ENCODE assay signal across 8 cellular contexts in the genomic region with DNA sequence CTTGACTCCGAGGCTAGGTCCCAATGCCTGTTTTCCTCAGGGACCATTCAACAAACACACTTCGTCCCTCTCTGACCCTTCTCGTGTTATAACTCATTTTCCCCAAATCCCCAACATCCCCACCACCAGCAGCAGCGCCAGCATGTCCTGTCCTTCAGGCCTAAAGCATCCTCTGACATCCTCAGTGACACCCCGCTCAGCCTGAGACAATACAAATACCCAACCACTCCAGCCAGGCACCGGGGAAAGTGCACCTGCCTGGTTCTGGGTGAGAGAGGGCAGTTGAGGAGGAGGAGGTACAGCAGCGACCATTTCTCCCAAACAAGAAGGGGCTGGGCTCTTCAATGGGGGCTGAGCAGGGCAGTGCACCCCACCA. TPM values are rescaled to one million over a fixed set of nuclear protein-coding genes. Genes with fewer than 3 reads are reported as not detected.
DNase-seq lines count a peak whose midpoint lies in the region; ATAC-seq, FAIRE-seq and TF ChIP-seq lines count a peak whose summit lies in the region.

No MANE protein-coding gene starts in this region.

- peak overlapping the region; percentile 48 to 53 for H3K4me3 ChIP-seq in kidney (ENCODE audit: low read length in 2 of 2)

- peak overlapping the region; percentile 76 to 80 for H3K9ac ChIP-seq in kidney (ENCODE audit: low read length in 2 of 2)

- no peaks in the 10 kb centered on the region for H3K9me3 ChIP-seq in kidney (ENCODE audit: control insufficient read depth in 1 of 2, low read length in 2 of 2)

- no peak for DNase-seq in activated CD4-positive, alpha-beta T cell treated with anti-CD3 and anti-CD28 coated beads, Interleukin-2, amount 10 ng/mL, durations not matched to agents 24 days and 14 days
- DNase-seq in activated CD4-positive, alpha-beta T cell treated with anti-CD3 and anti-CD28 coated beads, Interleukin-2, amount 50 U/mL, for 4 hours: no peak
- no peak for DNase-seq in kidney
- no peak for DNase-seq in effector CD8-positive, alpha-beta T cell (lab: John Stamatoyannopoulos, UW)
- no peak for DNase-seq in NCI-H2227 (lab: John Stamatoyannopoulos, UW; ENCODE audit: unreplicated experiment)

- peaks cover 42% of the 10 kb centered on the region for H3K4me1 Mint-ChIP-seq in activated CD4-positive, alpha-beta T cell treated with anti-CD3 and anti-CD28 coated beads, Interleukin-2, amount 10 ng/mL, durations not matched to agents 24 days and 14 days
- H3K4me1 Mint-ChIP-seq in activated naive CD8-positive, alpha-beta T cell (ENCODE audit: low read depth): peaks cover 47% of the 10 kb centered on the region

- H3K27ac Mint-ChIP-seq in activated CD4-positive, alpha-beta T cell treated with anti-CD3 and anti-CD28 coated beads, Interleukin-2, amount 10 ng/mL, durations not matched to agents 24 days and 14 days: peak overlapping the region; percentile 90
- H3K27ac Mint-ChIP-seq in activated naive CD8-positive, alpha-beta T cell: peak overlapping the region; percentile 83

- peaks cover 48 to 51% of the 10 kb centered on the region in 2 donors for H3K4me1 ChIP-seq in kidney (ENCODE audit: control insufficient read depth in 1 of 2, insufficient read depth in 1 of 2, low read depth in 1 of 2, low read length in 2 of 2)

- intact Hi-C loops in activated CD4-positive, alpha-beta T cell treated with anti-CD3 and anti-CD28 coated beads, Interleukin-2, amount 10 ng/mL, durations not matched to agents 24 days and 14 days (cut with micrococcal nuclease): loop anchor here (10.0 kb wide), 1 partner anchor 681 kb away; a partner anchor contains a TSS
- intact Hi-C loops in kidney (cut with DNase I): no loop called here

- H3K36me3 Mint-ChIP-seq in activated CD4-positive, alpha-beta T cell treated with anti-CD3 and anti-CD28 coated beads, Interleukin-2, amount 10 ng/mL, durations not matched to agents 24 days and 14 days (ENCODE audit: low read depth): peaks cover 16% of the 10 kb centered on the region
- H3K36me3 Mint-ChIP-seq in activated naive CD8-positive, alpha-beta T cell: no peaks in the 10 kb centered on the region

- no peaks in the 10 kb centered on the region for H3K9me3 Mint-ChIP-seq in activated CD4-positive, alpha-beta T cell treated with anti-CD3 and anti-CD28 coated beads, Interleukin-2, amount 10 ng/mL, durations not matched to agents 24 days and 14 days
- no peaks in the 10 kb centered on the region for H3K9me3 Mint-ChIP-seq in activated naive CD8-positive, alpha-beta T cell (ENCODE audit: low read depth)

- FAIRE-seq in kidney (lab: Jason Lieb, UNC): no peak

- no peaks in the 10 kb centered on the region for H3K36me3 ChIP-seq in kidney (ENCODE audit: control insufficient read depth in 1 of 2, insufficient read depth in 2 of 2, low read length in 2 of 2)

- H3K27ac ChIP-seq in kidney (ENCODE audit: low read depth in 2 of 2, low read length in 2 of 2) (peak overlapping the region; percentile 97 to 100), temporal lobe (ENCODE audit: low read depth, low read length) (peak overlapping the region; percentile 97)

- H3K4me3 Mint-ChIP-seq in activated CD4-positive, alpha-beta T cell treated with anti-CD3 and anti-CD28 coated beads, Interleukin-2, amount 10 ng/mL, durations not matched to agents 24 days and 14 days: peak overlapping the region; percentile 99
- H3K4me3 Mint-ChIP-seq in activated naive CD8-positive, alpha-beta T cell: peak overlapping the region; percentile 72

- no peak for ATAC-seq in GM21390 (IDR thresholded peaks at IDR 0.05; ENCODE audit: unreplicated experiment)

- H3K27me3 Mint-ChIP-seq in activated CD4-positive, alpha-beta T cell treated with anti-CD3 and anti-CD28 coated beads, Interleukin-2, amount 10 ng/mL, durations not matched to agents 24 days and 14 days: no peaks in the 10 kb centered on the region
- H3K27me3 Mint-ChIP-seq in activated naive CD8-positive, alpha-beta T cell: no peaks in the 10 kb centered on the region

- no peak for TF ChIP-seq CTCF in kidney (IDR thresholded peaks at IDR 0.05; ENCODE audit: borderline replicate concordance, extremely low read depth, insufficient read depth)

RNA-seq across cellular contexts. Expression of a gene that starts 4.7 kb away (rescaled TPM):
- total RNA-seq in activated CD4-positive, alpha-beta T cell treated with anti-CD3 and anti-CD28 coated beads, Interleukin-2, amount 10 ng/mL, durations not matched to agents 24 days and 14 days: 29.1 and 32.8 TPM in 2 replicates
- 39.8 TPM for total RNA-seq in kidney
- polyA plus RNA-seq in kidney (ENCODE audit: insufficient read depth, low read depth, low replicate concordance): 3.7 TPM
- 10.6 TPM for total RNA-seq in temporal lobe

RNA-seq across cellular contexts. Expression of a gene that starts 58.9 kb away (rescaled TPM):
- total RNA-seq in activated CD4-positive, alpha-beta T cell treated with anti-CD3 and anti-CD28 coated beads, Interleukin-2, amount 10 ng/mL, durations not matched to agents 24 days and 14 days: 44.4 and 49.7 TPM in 2 replicates
- total RNA-seq in kidney (58.0 TPM), temporal lobe (49.7 TPM)
- polyA plus RNA-seq in kidney (ENCODE audit: insufficient read depth, low read depth, low replicate concordance): 33.7 TPM

RNA-seq across cellular contexts. Expression of a gene that starts 59.9 kb away (rescaled TPM):
- total RNA-seq in activated CD4-positive, alpha-beta T cell treated with anti-CD3 and anti-CD28 coated beads, Interleukin-2, amount 10 ng/mL, durations not matched to agents 24 days and 14 days: 97.9 and 99.3 TPM in 2 replicates
- total RNA-seq in kidney (24.4 TPM), temporal lobe (28.0 TPM)
- polyA plus RNA-seq in kidney (ENCODE audit: insufficient read depth, low read depth, low replicate concordance): 9.1 TPM
